Comparison of ENCODE assay signal across 30 cellular contexts in genomic region chrX:72203421-72203820, GRCh38. TPM values are rescaled to one million over a fixed set of nuclear protein-coding genes. Genes with fewer than 3 reads are reported as not detected.
DNase-seq lines count a peak whose midpoint lies in the region; ATAC-seq, FAIRE-seq and TF ChIP-seq lines count a peak whose summit lies in the region.
"Had no signal": no experiment of that assay in that cellular context is flagged by ENCODE, and none has a peak within 500 bp of the region (broad histone marks: within the 10 kb centered on the region; RNA-seq: fewer than 3 reads in every experiment).

No MANE protein-coding gene starts in this region.

- ATAC-seq in GM18511 (IDR thresholded peaks at IDR 0.05; ENCODE audit: unreplicated experiment) (peak; percentile 71), GM21515 (IDR thresholded peaks at IDR 0.05; ENCODE audit: unreplicated experiment) (peak; percentile 78), HG02885 (IDR thresholded peaks at IDR 0.05; ENCODE audit: poor library complexity, unreplicated experiment) (peak; percentile 79), GM18909 (IDR thresholded peaks at IDR 0.05; ENCODE audit: poor library complexity, unreplicated experiment) (no peak), GM21390 (IDR thresholded peaks at IDR 0.05; ENCODE audit: unreplicated experiment) (no peak)
- ATAC-seq: effector memory CD8-positive, alpha-beta T cell; stimulated activated naive B cell treated with anti-CD40 and anti-IgM and Interleukin-4, amounts not matched to agents 10 μg/mL and 1 μg/mL and 100 μg/mL, for 72 hours had no signal

- DNase-seq in bronchial epithelial cell (ENCODE audit: low read depth) = no peak
- DNase-seq in activated CD8-positive, alpha-beta memory T cell treated with anti-CD3 and anti-CD28 coated beads, Interleukin-2, amount 50 U/mL, for 4 hours = no peak
- DNase-seq in NCI-H1930 (lab: John Stamatoyannopoulos, UW) = no peak
- DNase-seq: activated CD4-positive, alpha-beta T cell treated with anti-CD3 and anti-CD28 coated beads for 1 hour; activated CD8-positive, alpha-beta memory T cell treated with anti-CD3 and anti-CD28 coated beads for 24 hours; activated naive CD4-positive, alpha-beta T cell treated with anti-CD3 and anti-CD28 coated beads for 36 hours; activated T-cell treated with anti-CD3 and anti-CD28 coated beads, Interleukin-2, amount 50 U/mL, for 4 hours; Caco-2; DND-41; effector memory CD8-positive, alpha-beta T cell; midbrain; NCI-H1436 treated with DMSO at 0.1 percent for 48 hours; NCI-H526; stimulated activated CD4-positive, alpha-beta T cell treated with anti-CD3 and anti-CD28 coated beads, Interleukin-2, amount 100 ng/mL, for 48 hours; stimulated activated naive B cell treated with anti-CD40 and anti-IgM and Interleukin-4, amounts not matched to agents 10 μg/mL and 1 μg/mL and 100 μg/mL, for 72 hours; uterus had no signal

- no peak for TF ChIP-seq CTCF in bronchial epithelial cell (IDR thresholded peaks at IDR 0.05; ENCODE audit: insufficient read depth, low read length, severe bottlenecking)

- no peak overlapping the region for H3K4me3 ChIP-seq in bronchial epithelial cell (ENCODE audit: low read depth, low read length)
- H3K4me3 ChIP-seq: BLaER1 treated with 17β-estradiol and CSF1 and Interleukin-3, amounts not matched to agents 10 nM and 100 nM; esophagus muscularis mucosa; HAP-1; hepatocyte; right atrium auricular region; SJSA1; uterus had no signal

- no peaks in the 10 kb centered on the region for H3K36me3 ChIP-seq in bronchial epithelial cell (ENCODE audit: control insufficient read depth, insufficient read depth, low read length)
- H3K36me3 ChIP-seq: right atrium auricular region, uterus had no signal

- peak; percentile 52 for FAIRE-seq in bronchial epithelial cell (lab: Jason Lieb, UNC)
- FAIRE-seq: colon, frontal cortex, TTC549 had no signal

- no peaks in the 10 kb centered on the region for H3K27me3 ChIP-seq in bronchial epithelial cell (ENCODE audit: control insufficient read depth, insufficient read depth, low read length)
- H3K27me3 ChIP-seq: esophagus muscularis mucosa, hepatocyte, right atrium auricular region, SJSA1, uterus had no signal

RNA-seq across cellular contexts. Expression of gene PIN4, which starts 21.9 kb away (rescaled TPM):
- total RNA-seq in bronchial epithelial cell = 10.3 and 13.1 TPM in 2 replicates

RNA-seq across cellular contexts. Expression of gene ERCC6L, which starts 35.4 kb away (rescaled TPM):
- total RNA-seq in bronchial epithelial cell = under 0.01 and 0.13 TPM in 2 replicates

Comparison
In these comparisons a context has a peak if more than half of its experiments do, and no peak if none do; other contexts are left out.
1. ATAC-seq: peak in GM18511 (single experiment), GM21515 (single experiment) and HG02885 (single experiment); none in GM18909 (single experiment) and GM21390 (single experiment).